12 cellular contexts compared by ENCODE assay signal in the genomic region with DNA sequence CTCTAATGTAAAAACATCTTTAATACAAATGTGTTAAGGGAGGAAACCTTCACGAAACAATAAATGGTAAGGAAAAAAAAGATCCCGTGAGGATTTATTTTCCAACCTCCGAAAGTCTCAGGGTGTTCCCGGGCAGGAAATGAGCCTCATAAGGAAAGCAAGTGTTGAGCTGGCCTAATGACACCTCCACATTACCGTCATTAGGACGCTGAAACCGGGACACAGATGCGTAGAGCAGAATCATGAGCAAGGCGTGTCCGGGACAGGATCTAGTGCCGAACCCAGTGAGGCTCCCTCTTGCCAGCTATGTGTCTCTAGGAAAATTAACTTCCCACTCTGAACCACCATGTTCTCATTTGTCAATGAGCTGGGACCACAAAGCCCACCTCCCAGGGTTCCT. TPM values are rescaled to one million over a fixed set of nuclear protein-coding genes. Genes with fewer than 3 reads are reported as not detected.
DNase-seq lines count a peak whose midpoint lies in the region; ATAC-seq and TF ChIP-seq lines count a peak whose summit lies in the region.
"Had no signal": no experiment of that assay in that cellular context is flagged by ENCODE, and none has a peak within 500 bp of the region (broad histone marks: within the 10 kb centered on the region; RNA-seq: fewer than 3 reads in every experiment).

No MANE protein-coding gene starts in this region.

- H3K4me3 ChIP-seq in breast epithelium (no peak overlapping the region), mammary epithelial cell (replicated peaks in 1 of 3; ENCODE audit: insufficient read depth in 1 of 3, low read depth in 2 of 3, low read length in 3 of 3) (no peak overlapping the region), right cardiac atrium (ENCODE audit: low read length) (no peak overlapping the region), thyroid gland (replicated peaks in 1 of 3) (no peak overlapping the region)

- H3K9me3 ChIP-seq in breast epithelium: no peaks in the 10 kb centered on the region
- no peaks in the 10 kb centered on the region for H3K9me3 ChIP-seq in mammary epithelial cell (replicated peaks; ENCODE audit: insufficient read depth, low read length)
- H3K9me3 ChIP-seq in right cardiac atrium (ENCODE audit: control insufficient read depth, low read length): no peaks in the 10 kb centered on the region
- H3K9me3 ChIP-seq in thyroid gland: no peaks in the 10 kb centered on the region

- no peak overlapping the region for H2AFZ ChIP-seq in mammary epithelial cell (ENCODE audit: low read depth, low read length)

- H3K4me3 Mint-ChIP-seq in activated naive CD4-positive, alpha-beta T cell treated with anti-CD3 and anti-CD28 coated beads, Interleukin-2, amount 10 ng/mL, durations not matched to agents 7 days and 5 days: no peak overlapping the region

- no peaks in the 10 kb centered on the region for H4K20me1 ChIP-seq in mammary epithelial cell (ENCODE audit: insufficient read depth, low read length)

- H3K9ac ChIP-seq in mammary epithelial cell (ENCODE audit: insufficient read depth, low read length): no peak overlapping the region

- no peak overlapping the region for H3K4me2 ChIP-seq in mammary epithelial cell (ENCODE audit: insufficient read depth, low read depth, low read length)

- dilution Hi-C loops in mammary epithelial cell (cut with HindIII; ENCODE audit: low sequenced_read_pairs): loop anchor here (5.0 kb wide), 1 partner anchor 317 kb away; no protein-coding TSS in a partner anchor

- peaks cover 63% of the 10 kb centered on the region for H3K4me1 Mint-ChIP-seq in activated naive CD4-positive, alpha-beta T cell treated with anti-CD3 and anti-CD28 coated beads, Interleukin-2, amount 10 ng/mL, durations not matched to agents 7 days and 5 days

- no peak for TF ChIP-seq CTCF in breast epithelium (IDR thresholded peaks at IDR 0.05)
- TF ChIP-seq CTCF in mammary epithelial cell (conservative IDR thresholded peaks at IDR 0.05 in 1 of 2, IDR thresholded peaks at IDR 0.05 in 1 of 2; ENCODE audit: extremely low read depth in 1 of 2, insufficient read depth in 1 of 2, low read depth in 1 of 2, low read length in 2 of 2): no peak
- no peak for TF ChIP-seq CTCF in thyroid gland (IDR thresholded peaks at IDR 0.05)

- no peak for DNase-seq in breast epithelium (ENCODE audit: low spot score in 2 of 2)
- DNase-seq in mammary epithelial cell: no peak
- no peak for DNase-seq in activated naive CD4-positive, alpha-beta T cell treated with anti-CD3 and anti-CD28 coated beads, Interleukin-2, amount 10 ng/mL, durations not matched to agents 7 days and 5 days
- DNase-seq in right cardiac atrium: no peak
- no peak for DNase-seq in thyroid gland
- DNase-seq in anterior cingulate cortex (lab: John Stamatoyannopoulos, UW): no peak
- DNase-seq in hippocampal formation (lab: John Stamatoyannopoulos, UW): no peak
- DNase-seq in iPS-NIHi11 (ENCODE audit: low spot score): no peak
- DNase-seq: DND-41, NCI-H1417, NCI-H524 had no signal

- WGBS in mammary epithelial cell (ENCODE audit: low coverage, missing lambda C conversion rate): 96% methylated on average over 10 of the region's 11 CpGs
- 63% methylated on average over 11 of the region's 11 CpGs for WGBS in right cardiac atrium
- WGBS in thyroid gland, 2 donors: 77 to 90% methylated on average over 11 of the region's 11 CpGs

- H3K4me1 ChIP-seq in breast epithelium (no peaks in the 10 kb centered on the region), mammary epithelial cell (ENCODE audit: insufficient read depth, low read length) (peaks cover 19% of the 10 kb centered on the region), right cardiac atrium (ENCODE audit: control insufficient read depth, insufficient read depth, low read length) (no peaks in the 10 kb centered on the region), thyroid gland (no peaks in the 10 kb centered on the region)

- CTCF ChIA-PET in mammary epithelial cell (lab: Charles Lee; ENCODE audit: low non-redundant PET): no interaction called here
- CTCF ChIA-PET in activated naive CD4-positive, alpha-beta T cell treated with anti-CD3 and anti-CD28 coated beads, Interleukin-2, amount 10 ng/mL, durations not matched to agents 7 days and 5 days (lab: Charles Lee): interaction anchor here (1.0 kb wide), 1 partner anchor 10 kb away, joined by 3 read pairs; no protein-coding TSS in a partner anchor

- no TSS peak for BruUV-seq in mammary epithelial cell (replicated peaks; lab: Mats Ljungman, UMichigan)

- H3K9me3 Mint-ChIP-seq in activated naive CD4-positive, alpha-beta T cell treated with anti-CD3 and anti-CD28 coated beads, Interleukin-2, amount 10 ng/mL, durations not matched to agents 7 days and 5 days: no peaks in the 10 kb centered on the region

- H3K36me3 ChIP-seq in breast epithelium: peaks cover 6% of the 10 kb centered on the region
- peaks cover 16% of the 10 kb centered on the region for H3K36me3 ChIP-seq in mammary epithelial cell (ENCODE audit: insufficient read depth, low read length)
- H3K36me3 ChIP-seq in thyroid gland: peaks cover 42 to 59% of the 10 kb centered on the region in 2 donors

- intact Hi-C loops in breast epithelium (cut with DNase I; ENCODE audit: low total_unique reads) (loop anchor here (5.0 kb wide), 1 partner anchor 212 kb away; no protein-coding TSS in a partner anchor), mammary epithelial cell (cut with micrococcal nuclease) (no loop called here), right cardiac atrium (cut with DNase I) (no loop called here), thyroid gland (cut with DNase I) (no loop called here)

- H3K27ac ChIP-seq in breast epithelium (peak overlapping the region; percentile 45 to 85), mammary epithelial cell (ENCODE audit: insufficient read depth, low read depth, low read length) (no peak overlapping the region), right cardiac atrium (ENCODE audit: low read length) (no peak overlapping the region), thyroid gland (peak overlapping the region in 2 of 3 donors; percentile 45 to 61)

- peak overlapping the region; percentile 83 for H3K27ac Mint-ChIP-seq in activated naive CD4-positive, alpha-beta T cell treated with anti-CD3 and anti-CD28 coated beads, Interleukin-2, amount 10 ng/mL, durations not matched to agents 7 days and 5 days

- peak; percentile 38 to 84 for ATAC-seq in right cardiac atrium
- ATAC-seq: HCT116 had no signal

- H3K27me3 ChIP-seq in breast epithelium (no peaks in the 10 kb centered on the region), mammary epithelial cell (ENCODE audit: insufficient read depth, low read length) (no peaks in the 10 kb centered on the region), right cardiac atrium (ENCODE audit: control insufficient read depth, insufficient read depth) (no peaks in the 10 kb centered on the region), thyroid gland (no peaks in the 10 kb centered on the region)

- peaks cover 67% of the 10 kb centered on the region for H3K36me3 Mint-ChIP-seq in activated naive CD4-positive, alpha-beta T cell treated with anti-CD3 and anti-CD28 coated beads, Interleukin-2, amount 10 ng/mL, durations not matched to agents 7 days and 5 days

- in situ Hi-C loops in mammary epithelial cell (cut with MboI; ENCODE audit: low sequenced_read_pairs in 2 of 2): no loop called here

- H3K27me3 Mint-ChIP-seq in activated naive CD4-positive, alpha-beta T cell treated with anti-CD3 and anti-CD28 coated beads, Interleukin-2, amount 10 ng/mL, durations not matched to agents 7 days and 5 days: no peaks in the 10 kb centered on the region

- TF ChIP-seq POLR2A in breast epithelium (IDR thresholded peaks at IDR 0.05) (no peak), thyroid gland (IDR thresholded peaks at IDR 0.05) (no peak)

- peaks cover 22% of the 10 kb centered on the region for H3K79me2 ChIP-seq in mammary epithelial cell (ENCODE audit: insufficient read depth, low read length)

RNA-seq across cellular contexts. Expression of gene CYTH1, which starts 22.7 kb away (rescaled TPM):
- total RNA-seq in breast epithelium (10 to 100 TPM; 49.5 to 64.8 (median 50.7) TPM), mammary epithelial cell (10 to 100 TPM; 25.8 to 35.7 TPM), right cardiac atrium (10 to 100 TPM; 31.2 to 39.1 (median 36.7) TPM), thyroid gland (10 to 100 TPM; 69.0 to 94.5 (median 75.7) TPM)
- polyA plus RNA-seq in mammary epithelial cell (18.2 TPM), right cardiac atrium (22.5 TPM)
- 10.1 TPM for polyA minus RNA-seq in mammary epithelial cell

RNA-seq across cellular contexts. Expression of gene USP36, which starts 35.8 kb away (rescaled TPM):
- 10 to 100 TPM; 50.2 to 58.8 (median 55.4) TPM for total RNA-seq in breast epithelium
- 10 to 100 TPM; 35.7 to 80.8 TPM for total RNA-seq in mammary epithelial cell
- polyA plus RNA-seq in mammary epithelial cell: 23.7 TPM
- polyA minus RNA-seq in mammary epithelial cell: 73.4 TPM
- 10 to 100 TPM; 25.1 to 42.9 (median 29.0) TPM for total RNA-seq in right cardiac atrium
- 16.2 TPM for polyA plus RNA-seq in right cardiac atrium
- 10 to 100 TPM; 33.9 to 61.5 (median 46.6) TPM for total RNA-seq in thyroid gland

Comparison
In these comparisons a context has a peak if more than half of its experiments do, and no peak if none do; other contexts are left out.
1. H3K27ac ChIP-seq: peak in breast epithelium (2 of 2) and thyroid gland (2 of 3); none in mammary epithelial cell (single experiment) and right cardiac atrium (single experiment).